ENCODE assay signal across 11 cellular contexts in the genomic region with DNA sequence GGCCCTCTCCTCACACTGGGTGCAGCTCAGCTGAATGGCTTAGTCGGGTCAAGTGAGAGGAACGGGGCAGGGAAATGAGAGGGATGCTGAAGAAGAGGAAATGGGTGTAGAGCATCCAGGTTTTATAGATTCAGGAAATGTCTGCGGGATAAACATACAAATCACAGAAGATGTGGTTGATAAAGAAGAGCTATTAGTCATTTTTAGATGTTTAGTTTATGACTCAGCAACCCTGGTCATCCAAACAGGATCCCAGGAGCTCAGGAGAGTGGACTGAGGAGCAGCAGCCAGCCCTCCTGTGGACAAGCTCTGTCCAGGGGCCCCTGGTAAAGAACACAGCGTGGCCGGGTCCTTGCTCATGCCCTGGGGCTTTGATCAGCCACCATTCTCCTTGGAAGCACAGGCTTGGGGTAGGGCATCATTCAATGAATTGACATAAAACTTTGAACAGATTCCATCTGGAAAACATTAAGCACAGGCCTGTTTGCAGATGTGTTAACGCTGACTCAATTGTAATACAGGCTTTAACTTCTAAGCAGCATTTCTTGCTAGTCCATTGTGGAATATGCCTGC.
A peak's percentile ranks its signal among the peaks of the same experiment; 100 is the strongest.
DNase-seq lines count a peak whose midpoint lies in the region; ATAC-seq and TF ChIP-seq lines count a peak whose summit lies in the region.
"Had no signal": no experiment of that assay in that cellular context is flagged by ENCODE, and none has a peak within 500 bp of the region (broad histone marks: within the 10 kb centered on the region; RNA-seq: fewer than 3 reads in every experiment).

No MANE protein-coding gene starts in this region.

- H3K27me3 ChIP-seq in HCT116 (ENCODE audit: insufficient read depth, low read length) (no peaks in the 10 kb centered on the region), adipocyte (replicated peaks; ENCODE audit: control insufficient read depth, insufficient read depth, low read length) (no peaks in the 10 kb centered on the region), hepatocyte (no peaks in the 10 kb centered on the region), vagina (no peaks in the 10 kb centered on the region)

- H4K20me1 ChIP-seq in HCT116 (ENCODE audit: insufficient read depth) (no peaks in the 10 kb centered on the region), hepatocyte (ENCODE audit: insufficient read depth, poor library complexity, severe bottlenecking) (no peaks in the 10 kb centered on the region)

- H3K36me3 ChIP-seq in HCT116 (ENCODE audit: control insufficient read depth in 1 of 2, insufficient read depth in 2 of 2, low read length in 2 of 2) (no peaks in the 10 kb centered on the region; a peak in 1 of 4 replicates), adipocyte (ENCODE audit: control insufficient read depth, insufficient read depth, low read length, severe bottlenecking) (peaks cover 18% of the 10 kb centered on the region), hepatocyte (replicated peaks; ENCODE audit: insufficient read depth, low read depth) (no peaks in the 10 kb centered on the region), vagina (no peaks in the 10 kb centered on the region)

- H3K27ac ChIP-seq in HCT116 (ENCODE audit: low read depth, low read length) (peak overlapping the region; percentile 67), hepatocyte (peak overlapping the region; percentile 63), vagina (no peak overlapping the region)

- H3K4me1 ChIP-seq in HCT116 (ENCODE audit: control insufficient read depth in 1 of 2, insufficient read depth in 2 of 2, low read length in 2 of 2) (peaks cover 41 to 47% of the 10 kb centered on the region in 2 experiments), adipocyte (ENCODE audit: control insufficient read depth, insufficient read depth, low read length) (peaks cover 17% of the 10 kb centered on the region), hepatocyte (ENCODE audit: insufficient read depth) (peaks cover 12% of the 10 kb centered on the region), vagina (peaks cover 20% of the 10 kb centered on the region)

- H3K9me3 ChIP-seq in HCT116 (ENCODE audit: control insufficient read depth in 1 of 2, insufficient read depth in 1 of 2, low read depth in 1 of 2, low read length in 2 of 2) (no peaks in the 10 kb centered on the region), adipocyte (ENCODE audit: control insufficient read depth, low read length) (peaks cover 3% of the 10 kb centered on the region), hepatocyte (ENCODE audit: low read depth) (no peaks in the 10 kb centered on the region), vagina (no peaks in the 10 kb centered on the region)

- BruUV-seq in HCT116 (replicated peaks; lab: Mats Ljungman, UMichigan) = no TSS peak

- H3K9ac ChIP-seq in HCT116 (ENCODE audit: low read length) (peak overlapping the region; percentile 12; the same call in 1 of the 2 replicates), adipocyte (ENCODE audit: low read length) (no peak overlapping the region)

- H3K4me3 ChIP-seq in HCT116 (replicated peaks in 1 of 2; ENCODE audit: low read depth in 1 of 2, low read length in 2 of 2) (peak overlapping the region in 1 of 2 experiments; percentile 22; a peak in 2 of 4 replicates), adipocyte (ENCODE audit: low read length) (peak overlapping the region; percentile 20), hepatocyte (no peak overlapping the region), vagina (no peak overlapping the region)

- intact Hi-C loops in HCT116 (cut with micrococcal nuclease) = loop anchor here (5.0 kb wide), 1 partner anchor 86 kb away; no protein-coding TSS in a partner anchor
- intact Hi-C loops in vagina (cut with DNase I) = no loop called here

- H3K79me2 ChIP-seq in HCT116 (ENCODE audit: insufficient read depth, low read length) = no peaks in the 10 kb centered on the region
- no peaks in the 10 kb centered on the region for H3K79me2 ChIP-seq in hepatocyte

- no peak for TF ChIP-seq POLR2A in HCT116 (IDR thresholded peaks at IDR 0.05; ENCODE audit: borderline replicate concordance, extremely low read depth, insufficient read depth, insufficient read length)
- no peak for TF ChIP-seq POLR2A in vagina (IDR thresholded peaks at IDR 0.05)

- ATAC-seq in HCT116 = peak; percentile 92
- no peak for ATAC-seq in HG03469 (IDR thresholded peaks at IDR 0.05; ENCODE audit: unreplicated experiment)
- no peak for ATAC-seq in GM19467 (IDR thresholded peaks at IDR 0.05; ENCODE audit: unreplicated experiment)

- 34% methylated on average over 6 of the region's 6 CpGs for WGBS in hepatocyte (ENCODE audit: low lambda C conversion rate, missing lambda C conversion rate)

- H2AFZ ChIP-seq in HCT116 (ENCODE audit: low read depth, low read length, poor library complexity, severe bottlenecking) = no peak overlapping the region
- H2AFZ ChIP-seq in hepatocyte = no peak overlapping the region

- H3K9me2 ChIP-seq in HCT116 (ENCODE audit: insufficient read depth) (no peaks in the 10 kb centered on the region), hepatocyte (replicated peaks; ENCODE audit: insufficient read depth) (no peaks in the 10 kb centered on the region)

- peak overlapping the region; percentile 66 for H3K4me2 ChIP-seq in HCT116 (ENCODE audit: low read length)
- no peak overlapping the region for H3K4me2 ChIP-seq in hepatocyte

- TF ChIP-seq CTCF in HCT116 (IDR thresholded peaks at IDR 0.05 in 2 of 3, conservative IDR thresholded peaks at IDR 0.05 in 1 of 3; ENCODE audit: borderline replicate concordance in 1 of 3, insufficient read depth in 1 of 3, low read depth in 2 of 3, low read length in 2 of 3) (0 out of 6 replicates have a peak, but pooled peaks of 1 of the 3 experiments have one; percentile 14), hepatocyte (IDR thresholded peaks at IDR 0.05; ENCODE audit: poor library complexity) (no peak), vagina (IDR thresholded peaks at IDR 0.05) (peak in 1 of 3 experiments; percentile 20)

- CTCF ChIA-PET in HCT116 (lab: Charles Lee) = interaction anchor here (0.9 kb wide), 1 partner anchor 173 kb away, joined by 4 read pairs; no protein-coding TSS in a partner anchor

- RAD21 ChIA-PET in HCT116 (lab: Charles Lee; ENCODE audit: low non-redundant PET in 1 of 2, low total read pairs in 2 of 2, uncharacterized antibody in 2 of 2, unreplicated experiment in 2 of 2) = interaction anchor here (0.6 to 1.1 kb wide), 2 partner anchors 68 to 293 kb away, joined by 3 read pairs; no protein-coding TSS in a partner anchor

- POLR2A ChIA-PET in HCT116 (lab: Charles Lee) = interaction anchor here (0.7 to 2.4 kb wide), 3 partner anchors 9 to 89 kb away, joined by 3 to 7 read pairs (median 3); no protein-coding TSS in a partner anchor

- peak; percentile 21; the same call in 1 of the 2 replicates for TF ChIP-seq RAD21 in HCT116 (IDR thresholded peaks at IDR 0.05; ENCODE audit: low read depth)

- DNase-seq in 8988T (peak; percentile 61), HCT116 (ENCODE audit: low read depth, low spot score) (peak; percentile 85), adipocyte (ENCODE audit: low read depth) (peak; percentile 93), hepatocyte (ENCODE audit: low spot score) (peak; percentile 54), NCI-H146 (lab: John Stamatoyannopoulos, UW) (no peak), vagina (ENCODE audit: extremely low spot score in 2 of 2) (no peak)
- DNase-seq: activated naive CD4-positive, alpha-beta T cell; CD4-positive, CD25-positive, alpha-beta regulatory T cell; NCI-H1092 treated with DMSO at 0.1 percent for 48 hours had no signal

TF ChIP-seq in HCT116, 20 proteins besides CTCF, POLR2A, EP300 and RAD21 (continues in another document):
- peak; percentile 85; the same call in 1 of the 2 replicates for TF ChIP-seq CBX3 (IDR thresholded peaks at IDR 0.05; ENCODE audit: low read depth)
- no peak for TF ChIP-seq ZNF274 (IDR thresholded peaks at IDR 0.05; ENCODE audit: low read depth, low read length)
- TF ChIP-seq CEBPB (IDR thresholded peaks at IDR 0.05; ENCODE audit: low read depth) = peak; percentile 62
- peak; percentile 26 for TF ChIP-seq TCF7L2 (IDR thresholded peaks at IDR 0.05; ENCODE audit: borderline replicate concordance, extremely low read depth, insufficient read depth, insufficient read length)
- TF ChIP-seq, protein P1, sequence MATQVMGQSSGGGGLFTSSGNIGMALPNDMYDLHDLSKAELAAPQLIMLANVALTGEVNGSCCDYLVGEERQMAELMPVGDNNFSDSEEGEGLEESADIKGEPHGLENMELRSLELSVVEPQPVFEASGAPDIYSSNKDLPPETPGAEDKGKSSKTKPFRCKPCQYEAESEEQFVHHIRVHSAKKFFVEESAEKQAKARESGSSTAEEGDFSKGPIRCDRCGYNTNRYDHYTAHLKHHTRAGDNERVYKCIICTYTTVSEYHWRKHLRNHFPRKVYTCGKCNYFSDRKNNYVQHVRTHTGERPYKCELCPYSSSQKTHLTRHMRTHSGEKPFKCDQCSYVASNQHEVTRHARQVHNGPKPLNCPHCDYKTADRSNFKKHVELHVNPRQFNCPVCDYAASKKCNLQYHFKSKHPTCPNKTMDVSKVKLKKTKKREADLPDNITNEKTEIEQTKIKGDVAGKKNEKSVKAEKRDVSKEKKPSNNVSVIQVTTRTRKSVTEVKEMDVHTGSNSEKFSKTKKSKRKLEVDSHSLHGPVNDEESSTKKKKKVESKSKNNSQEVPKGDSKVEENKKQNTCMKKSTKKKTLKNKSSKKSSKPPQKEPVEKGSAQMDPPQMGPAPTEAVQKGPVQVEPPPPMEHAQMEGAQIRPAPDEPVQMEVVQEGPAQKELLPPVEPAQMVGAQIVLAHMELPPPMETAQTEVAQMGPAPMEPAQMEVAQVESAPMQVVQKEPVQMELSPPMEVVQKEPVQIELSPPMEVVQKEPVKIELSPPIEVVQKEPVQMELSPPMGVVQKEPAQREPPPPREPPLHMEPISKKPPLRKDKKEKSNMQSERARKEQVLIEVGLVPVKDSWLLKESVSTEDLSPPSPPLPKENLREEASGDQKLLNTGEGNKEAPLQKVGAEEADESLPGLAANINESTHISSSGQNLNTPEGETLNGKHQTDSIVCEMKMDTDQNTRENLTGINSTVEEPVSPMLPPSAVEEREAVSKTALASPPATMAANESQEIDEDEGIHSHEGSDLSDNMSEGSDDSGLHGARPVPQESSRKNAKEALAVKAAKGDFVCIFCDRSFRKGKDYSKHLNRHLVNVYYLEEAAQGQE (IDR thresholded peaks at IDR 0.05; ENCODE audit: low read depth) = no peak
- TF ChIP-seq ELF1 (IDR thresholded peaks at IDR 0.05; ENCODE audit: borderline replicate concordance, low read depth) = no peak; the same call in 1 of the 2 replicates
- peak; percentile 66 for TF ChIP-seq YY1 (IDR thresholded peaks at IDR 0.05; ENCODE audit: extremely low read depth, insufficient replicate concordance, low read depth, low read length)
- peak; percentile 96 for TF ChIP-seq JUND (IDR thresholded peaks at IDR 0.05)
- TF ChIP-seq EZH2phosphoT487 (IDR thresholded peaks at IDR 0.05; ENCODE audit: borderline replicate concordance) = no peak
- TF ChIP-seq ZFX (IDR thresholded peaks at IDR 0.05) = no peak
- TF ChIP-seq, protein P2, sequence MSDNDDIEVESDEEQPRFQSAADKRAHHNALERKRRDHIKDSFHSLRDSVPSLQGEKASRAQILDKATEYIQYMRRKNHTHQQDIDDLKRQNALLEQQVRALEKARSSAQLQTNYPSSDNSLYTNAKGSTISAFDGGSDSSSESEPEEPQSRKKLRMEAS (IDR thresholded peaks at IDR 0.05) = peak; percentile 63
- peak; percentile 88 for TF ChIP-seq SP1 (IDR thresholded peaks at IDR 0.05; ENCODE audit: low read depth)
- TF ChIP-seq EZH2 (IDR thresholded peaks at IDR 0.05) = no peak

Comparison
In these comparisons a context has a peak if more than half of its experiments do, and no peak if none do; other contexts are left out.
1. DNase-seq: peak in 8988T (single experiment), HCT116 (single experiment), adipocyte (single experiment) and hepatocyte (single experiment); none in NCI-H146 (single experiment) and vagina (0 of 2).